ENCODE assay signal across 1 cellular context in genomic region chr16:57235128-57236092, GRCh38.
TF ChIP-seq lines count a peak whose summit lies in the region.

No MANE protein-coding gene starts in this region.

TF ChIP-seq in HepG2, 621 proteins besides CTCF, POLR2A, EP300 and RAD21:
- TF ChIP-seq RBM22 (optimal IDR thresholded peaks at IDR 0.05; ENCODE audit: low read length) = peak; percentile 41
- peak; percentile 67 for TF ChIP-seq FOSL2 (CRISPR knock-in tag; IDR thresholded peaks at IDR 0.05)
- TF ChIP-seq HNRNPH1 (optimal IDR thresholded peaks at IDR 0.05; ENCODE audit: low read depth, low read length) = no peak
TF ChIP-seq in HepG2: peak in this region for 2.
